1 cellular context compared by ENCODE assay signal in the genomic region with DNA sequence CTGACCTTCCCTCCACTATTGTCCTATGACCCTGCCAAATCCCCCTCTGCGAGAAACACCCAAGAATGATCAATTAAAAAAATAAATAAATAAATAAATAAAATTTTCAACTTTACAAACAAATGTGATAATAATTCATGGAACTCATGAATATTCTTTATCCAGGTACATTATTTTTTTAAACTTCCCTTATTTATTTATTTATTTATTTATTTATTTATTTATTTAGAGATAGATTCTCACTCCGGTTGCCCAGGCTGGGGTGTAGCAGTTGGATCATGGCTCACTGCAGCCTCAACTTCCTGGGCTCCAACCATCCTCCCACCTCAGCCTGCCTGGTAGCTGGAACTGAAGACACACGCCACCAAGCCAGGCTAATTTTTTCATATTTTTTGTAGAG. TPM values are rescaled to one million over a fixed set of nuclear protein-coding genes. Genes with fewer than 3 reads are reported as not detected.
"Had no signal": no experiment of that assay in that cellular context is flagged by ENCODE, and none has a peak within 500 bp of the region (broad histone marks: within the 10 kb centered on the region; RNA-seq: fewer than 3 reads in every experiment).

No MANE protein-coding gene starts in this region.

RNA-seq across cellular contexts. Expression of a gene that starts 2.2 kb away (rescaled TPM):
- polyA plus RNA-seq: aorta had no signal
